ENCODE assay signal across 10 cellular contexts in the genomic region with DNA sequence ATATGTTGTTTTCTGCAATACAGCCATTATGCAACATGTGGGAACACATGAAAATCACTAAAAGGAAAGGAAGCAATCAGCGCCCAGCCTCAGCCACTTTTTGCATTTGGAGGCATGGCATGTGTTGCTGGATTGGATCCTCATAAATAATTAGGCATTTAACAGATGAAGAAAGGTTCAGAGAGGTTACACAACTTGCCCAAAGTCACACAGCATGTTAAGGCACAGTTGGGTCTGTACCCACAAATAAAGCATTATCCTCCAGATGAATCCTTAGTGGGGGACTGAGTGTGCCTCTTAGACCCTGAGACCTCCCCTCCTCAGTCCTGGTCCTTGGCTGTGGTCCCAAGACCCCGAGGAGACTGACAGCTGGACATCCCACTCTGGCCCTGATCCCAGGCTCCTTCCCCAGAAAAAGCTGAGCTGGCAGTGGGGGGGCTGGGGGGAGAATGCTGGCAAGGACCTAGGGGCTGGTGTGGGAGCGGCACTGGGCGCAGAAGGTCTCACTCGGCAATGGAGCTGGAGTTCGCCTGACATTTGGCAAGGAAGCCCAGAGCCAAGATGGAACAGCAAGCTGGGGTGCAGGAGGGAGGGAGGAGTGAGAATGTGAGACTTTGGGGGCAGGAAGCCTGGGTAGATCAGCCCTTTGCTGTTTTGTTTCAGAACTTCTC. TPM values are rescaled to one million over a fixed set of nuclear protein-coding genes. Genes with fewer than 3 reads are reported as not detected.
DNase-seq lines count a peak whose midpoint lies in the region; ATAC-seq and TF ChIP-seq lines count a peak whose summit lies in the region.
"Had no signal": no experiment of that assay in that cellular context is flagged by ENCODE, and none has a peak within 500 bp of the region (broad histone marks: within the 10 kb centered on the region; RNA-seq: fewer than 3 reads in every experiment).

No MANE protein-coding gene starts in this region.

- H3K4me3 ChIP-seq in CD4-positive, alpha-beta memory T cell (ENCODE audit: low read length in 2 of 2): no peak overlapping the region
- H3K4me3 ChIP-seq in OCI-LY1 (ENCODE audit: low read depth, low read length, poor library complexity, severe bottlenecking): peak overlapping the region; percentile 21
- no peak overlapping the region for H3K4me3 ChIP-seq in dorsolateral prefrontal cortex
- no peak overlapping the region for H3K4me3 ChIP-seq in rectal smooth muscle tissue (ENCODE audit: low read length)

- peak overlapping the region; percentile 1 for H3K27ac ChIP-seq in CD4-positive, alpha-beta memory T cell (ENCODE audit: low read depth, low read length)
- H3K27ac ChIP-seq in OCI-LY1 (ENCODE audit: low read depth, low read length, poor library complexity, severe bottlenecking): peak overlapping the region; percentile 99
- peak overlapping the region in 35 of 59 donors; percentile 6 to 78 (median 51) for H3K27ac ChIP-seq in dorsolateral prefrontal cortex
- peak overlapping the region; percentile 28 for H3K27ac ChIP-seq in rectal smooth muscle tissue (ENCODE audit: low read depth, low read length)

- POLR2A ChIA-PET in CD4-positive, alpha-beta memory T cell (lab: Charles Lee; ENCODE audit: partially characterized antibody): interaction anchor here (1.5 to 29.4 kb wide), 5 partner anchors 9 to 110 kb away, joined by 3 to 1614 read pairs (median 12); partner anchors contain the start of genes AKNA and WHRN

- no peak for TF ChIP-seq CTCF in OCI-LY1 (IDR thresholded peaks at IDR 0.05; ENCODE audit: low read length)
- TF ChIP-seq CTCF in dorsolateral prefrontal cortex (IDR thresholded peaks at IDR 0.05 in 54 of 56, conservative IDR thresholded peaks at IDR 0.05 in 2 of 56; ENCODE audit: low read depth in 1 of 56, partially characterized antibody in 56 of 56): no peak

- H3K9ac ChIP-seq in OCI-LY1 (ENCODE audit: low read length) (peak overlapping the region; percentile 2; the same call in 1 of the 2 replicates), rectal smooth muscle tissue (ENCODE audit: low read length) (no peak overlapping the region)

- H3K9me3 Mint-ChIP-seq in CD4-positive, alpha-beta memory T cell: no peaks in the 10 kb centered on the region

- no peaks in the 10 kb centered on the region for H3K9me2 ChIP-seq in OCI-LY1 (ENCODE audit: low read depth, low read length)

- H3F3A ChIP-seq in OCI-LY1 (ENCODE audit: insufficient read depth, low read length): 0 out of 2 replicates have a peak, but pooled peaks cover 14% of the 10 kb centered on the region

- no peaks in the 10 kb centered on the region for H3K27me3 ChIP-seq in CD4-positive, alpha-beta memory T cell (ENCODE audit: insufficient read depth, low read length)
- H3K27me3 ChIP-seq in OCI-LY1 (ENCODE audit: insufficient read depth, low read length) (no peaks in the 10 kb centered on the region), dorsolateral prefrontal cortex (no peaks in the 10 kb centered on the region), rectal smooth muscle tissue (ENCODE audit: control insufficient read depth, insufficient read depth, low read length) (no peaks in the 10 kb centered on the region)

- H4K20me1 ChIP-seq in OCI-LY1 (ENCODE audit: insufficient read depth, low read length): no peaks in the 10 kb centered on the region

- CTCF ChIA-PET in CD4-positive, alpha-beta memory T cell (lab: Charles Lee; ENCODE audit: partially characterized antibody): interaction anchor here (0.7 to 5.3 kb wide), 6 partner anchors 8 to 259 kb away, joined by 3 to 52 read pairs (median 9); partner anchors contain the start of gene AKNA

- no peak overlapping the region for H2AFZ ChIP-seq in OCI-LY1 (ENCODE audit: low read length)

- no peaks in the 10 kb centered on the region for H3K27me3 Mint-ChIP-seq in CD4-positive, alpha-beta memory T cell

- DNase-seq in CD4-positive, alpha-beta memory T cell: peak in 1 of 5 donors; percentile 28
- no peak for DNase-seq in dorsolateral prefrontal cortex
- DNase-seq in amniotic stem cell (lab: John Stamatoyannopoulos, UW): no peak
- DNase-seq in activated CD4-positive, alpha-beta T cell treated with anti-CD3 and anti-CD28 coated beads for 1 hour: no peak
- DNase-seq in G401 (ENCODE audit: low spot score): no peak
- DNase-seq: activated CD4-positive, CD25-positive, alpha-beta regulatory T cell treated with anti-CD3 and anti-CD28 coated beads, Interleukin-2, amount 50 U/mL, for 72 hours; NCI-H2029 had no signal

- in situ Hi-C loops in G401 (cut with HindIII; ENCODE audit: low sequenced_read_pairs): no loop called here

- H3K4me3 Mint-ChIP-seq in CD4-positive, alpha-beta memory T cell: peak overlapping the region in 7 of 8 donors; percentile 56 to 78 (median 66)

- intact Hi-C loops in CD4-positive, alpha-beta memory T cell (cut with micrococcal nuclease): loop anchor here (10.0 kb wide), 1 partner anchor 510 kb away; no protein-coding TSS in a partner anchor
- intact Hi-C loops in dorsolateral prefrontal cortex (cut with DNase I): loop anchor here in 1 of 2 donors (5.0 kb wide), 2 partner anchors 42 to 193 kb away; partner anchors contain the start of gene ATP6V1G1

- H3K36me3 ChIP-seq in CD4-positive, alpha-beta memory T cell (ENCODE audit: insufficient read depth, low read length): no peaks in the 10 kb centered on the region
- H3K36me3 ChIP-seq in OCI-LY1 (ENCODE audit: insufficient read depth, low read length): peaks cover 3% of the 10 kb centered on the region; the same call in 1 of the 2 replicates
- no peaks in the 10 kb centered on the region for H3K36me3 ChIP-seq in rectal smooth muscle tissue (ENCODE audit: control insufficient read depth, insufficient read depth, low read length)

- peak overlapping the region; percentile 77 to 97 (median 89) for H3K27ac Mint-ChIP-seq in CD4-positive, alpha-beta memory T cell

- peaks cover 8 to 32% of the 10 kb centered on the region in 2 donors for H3K36me3 Mint-ChIP-seq in CD4-positive, alpha-beta memory T cell

- peaks cover 48 to 90% (median 70%) of the 10 kb centered on the region in 4 donors for H3K4me1 Mint-ChIP-seq in CD4-positive, alpha-beta memory T cell

- H3K4me1 ChIP-seq in CD4-positive, alpha-beta memory T cell (ENCODE audit: insufficient read depth, low read length): peaks cover 77% of the 10 kb centered on the region
- H3K4me1 ChIP-seq in OCI-LY1 (ENCODE audit: insufficient read depth, low read length, severe bottlenecking) (peaks cover 79% of the 10 kb centered on the region), rectal smooth muscle tissue (ENCODE audit: control insufficient read depth, insufficient read depth, low read length) (peaks cover 15% of the 10 kb centered on the region)

- no peaks in the 10 kb centered on the region for H3K9me3 ChIP-seq in CD4-positive, alpha-beta memory T cell (ENCODE audit: control insufficient read depth in 1 of 2, low read length in 2 of 2)
- H3K9me3 ChIP-seq in OCI-LY1 (ENCODE audit: low read length): no peaks in the 10 kb centered on the region

- H3K4me2 ChIP-seq in OCI-LY1 (ENCODE audit: low read length): peak overlapping the region; percentile 62; the same call in 1 of the 2 replicates

- no peaks in the 10 kb centered on the region for H3K79me2 ChIP-seq in OCI-LY1 (ENCODE audit: insufficient read depth, low read length)

- ATAC-seq in GM21825 (IDR thresholded peaks at IDR 0.05; ENCODE audit: unreplicated experiment): no peak

RNA-seq across cellular contexts. Expression of gene AKNA, which starts 6.9 kb away (rescaled TPM):
- 100 to 1,000 TPM; 374 to 375 TPM for total RNA-seq in CD4-positive, alpha-beta memory T cell
- polyA plus RNA-seq in CD4-positive, alpha-beta memory T cell: 10 to 100 TPM in 1 of 2 donors, 1 to 10 TPM in 1; 1.9 to 35.6 TPM
- total RNA-seq in dorsolateral prefrontal cortex: 10 to 100 TPM; 11.0 to 34.9 (median 19.3) TPM
- 3.1 and 5.1 TPM in 2 replicates for total RNA-seq in G401 (2014; rRNA removed; shearing (Covaris generic))

Comparison
In these comparisons a context has a peak if more than half of its experiments do, and no peak if none do; other contexts are left out.
1. H3K27ac ChIP-seq: peak in every context shown above with its lines; median percentile 99 in OCI-LY1; 51 in dorsolateral prefrontal cortex; 28 in rectal smooth muscle tissue; 1 in CD4-positive, alpha-beta memory T cell.
2. RNA of gene AKNA, which starts 6.9 kb away (total RNA-seq): 374 to 375 TPM in CD4-positive, alpha-beta memory T cell; 11.0 to 34.9 TPM in dorsolateral prefrontal cortex and 3.1 to 5.1 TPM in G401; every median in the first group is over 10 times any median in the second.